7 cellular contexts compared by ENCODE assay signal in genomic region chr3:195687209-195687760, GRCh38. TPM values are rescaled to one million over a fixed set of nuclear protein-coding genes. Genes with fewer than 3 reads are reported as not detected.
DNase-seq lines count a peak whose midpoint lies in the region; ATAC-seq, FAIRE-seq and TF ChIP-seq lines count a peak whose summit lies in the region.
"Not testable (repeated sequence)": the region's sequence is repeated elsewhere in the genome, so short reads cannot be mapped to it uniquely, and the experiment has no call there.

No MANE protein-coding gene starts in this region.

- H3K27ac Mint-ChIP-seq in WTC11 = peak overlapping the region; percentile 16; the same call in 1 of the 2 replicates
- H3K27ac Mint-ChIP-seq in activated T-cell treated with anti-CD3 and anti-CD28 coated beads, Interleukin-2, amount 50 U/mL, for 24 hours = not testable (repeated sequence)

- not testable (repeated sequence) for H3K27me3 Mint-ChIP-seq in WTC11 (ENCODE audit: low read depth); activated T-cell treated with anti-CD3 and anti-CD28 coated beads, Interleukin-2, amount 50 U/mL, for 24 hours

- H3K4me2 ChIP-seq in HepG2 (ENCODE audit: low read depth, low read length) = not testable (repeated sequence)

- not testable (repeated sequence) for H3K27me3 ChIP-seq in HepG2 (ENCODE audit: control insufficient read depth in 1 of 2, insufficient read depth in 2 of 2, low read length in 2 of 2)

- not testable (repeated sequence) for FAIRE-seq in HepG2 (lab: Jason Lieb, UNC)

- H3K36me3 Mint-ChIP-seq in WTC11 = peaks cover 53% of the 10 kb centered on the region
- H3K36me3 Mint-ChIP-seq in activated T-cell treated with anti-CD3 and anti-CD28 coated beads, Interleukin-2, amount 50 U/mL, for 24 hours (ENCODE audit: low read depth) = peaks cover 60% of the 10 kb centered on the region

- TF ChIP-seq EP300 in HepG2 (IDR thresholded peaks at IDR 0.05; ENCODE audit: low read depth in 2 of 2, low read length in 2 of 2); HepG2 (CRISPR knock-in tag; IDR thresholded peaks at IDR 0.05; ENCODE audit: borderline replicate concordance): not testable (repeated sequence)

- not testable (repeated sequence) for TF ChIP-seq CTCF in NB4 (IDR thresholded peaks at IDR 0.05; ENCODE audit: low read depth, low read length); WTC11 (IDR thresholded peaks at IDR 0.05); HepG2 (CRISPR knock-in tag; IDR thresholded peaks at IDR 0.05)

- TF ChIP-seq POLR2A in NB4 (IDR thresholded peaks at IDR 0.05; ENCODE audit: extremely low read depth, insufficient read length); HepG2 (IDR thresholded peaks at IDR 0.05; ENCODE audit: insufficient read depth in 1 of 2, low read depth in 2 of 2, low read length in 2 of 2): not testable (repeated sequence)

- H3K27ac ChIP-seq in HepG2 (ENCODE audit: extremely low read length, insufficient read depth, low read length) = not testable (repeated sequence)

- in situ Hi-C loops in HepG2 (cut with HindIII; ENCODE audit: extremely low pct_ligation_motif_present, low pct_unique_long_range_greater_than_20kb) = loop anchor here (25.0 kb wide), 1 partner anchor 275 kb away; no protein-coding TSS in a partner anchor

- peaks cover 13% of the 10 kb centered on the region for H3K9me3 Mint-ChIP-seq in WTC11
- not testable (repeated sequence) for H3K9me3 Mint-ChIP-seq in activated T-cell treated with anti-CD3 and anti-CD28 coated beads, Interleukin-2, amount 50 U/mL, for 24 hours

- not testable (repeated sequence) for H3K9ac ChIP-seq in HepG2 (ENCODE audit: insufficient read depth, low read depth, low read length)

- intact Hi-C loops in HepG2 (cut with micrococcal nuclease; ENCODE audit: unreplicated experiment) = not testable (repeated sequence)

- CTCF ChIA-PET in WTC11 (lab: Charles Lee) = interaction anchor here (1.2 to 1.4 kb wide), 3 partner anchors 60 to 207 kb away, joined by 3 to 5 read pairs (median 4); no protein-coding TSS in a partner anchor
- CTCF ChIA-PET in HepG2 (lab: Yijun Ruan, JAX; ENCODE audit: low intra/inter-chr PET ratio, low total read pairs) = not testable (repeated sequence)

- not testable (repeated sequence) for H3K4me1 Mint-ChIP-seq in WTC11
- H3K4me1 Mint-ChIP-seq in activated T-cell treated with anti-CD3 and anti-CD28 coated beads, Interleukin-2, amount 50 U/mL, for 24 hours (ENCODE audit: low read depth) = peaks cover 17% of the 10 kb centered on the region

- not testable (repeated sequence) for H3K4me3 Mint-ChIP-seq in WTC11; activated T-cell treated with anti-CD3 and anti-CD28 coated beads, Interleukin-2, amount 50 U/mL, for 24 hours

- DNase-seq in EH (ENCODE audit: low read depth) = peak; percentile 62
- DNase-seq in NB4 (ENCODE audit: low read depth) = peak; percentile 47
- DNase-seq in WTC11 (ENCODE audit: low spot score) = peak; percentile 54
- peak; percentile 51 for DNase-seq in activated T-cell treated with anti-CD3 and anti-CD28 coated beads, Interleukin-2, amount 50 U/mL, for 24 hours
- DNase-seq in dermis blood vessel endothelial cell = peak; percentile 38
- not testable (repeated sequence) for DNase-seq in HepG2 (ENCODE audit: low spot score)
- DNase-seq in stimulated activated CD4-positive, alpha-beta T cell treated with anti-CD3 and anti-CD28 coated beads, Interleukin-15, amount 100 ng/mL, for 24 hours = peak; percentile 75

- ATAC-seq in WTC11, HepG2: not testable (repeated sequence)

- H3K4me1 ChIP-seq in HepG2 (ENCODE audit: insufficient read depth, low read length) = not testable (repeated sequence)

- H3K9me3 ChIP-seq in HepG2 (ENCODE audit: low read length) = not testable (repeated sequence)

- not testable (repeated sequence) for H3K79me2 ChIP-seq in HepG2 (ENCODE audit: insufficient read depth, low read length)

- POLR2A ChIA-PET in WTC11 (lab: Charles Lee); HepG2 (lab: Yijun Ruan, JAX): not testable (repeated sequence)

- TF ChIP-seq RAD21 in HepG2 (CRISPR knock-in tag; IDR thresholded peaks at IDR 0.05) = not testable (repeated sequence)

- not testable (repeated sequence) for BruUV-seq in HepG2 (replicated peaks; lab: Mats Ljungman, UMichigan)

- H4K20me1 ChIP-seq in HepG2 (ENCODE audit: insufficient read depth, low read length) = not testable (repeated sequence)

- H3K36me3 ChIP-seq in HepG2 (replicated peaks in 1 of 2; ENCODE audit: control insufficient read depth in 1 of 2, insufficient read depth in 2 of 2, low read length in 2 of 2) = peaks cover 5 to 18% of the 10 kb centered on the region in 2 experiments; a peak in 4 of 5 replicates

- H2AFZ ChIP-seq in HepG2 (ENCODE audit: low read length) = not testable (repeated sequence)

- WGBS in HepG2 (ENCODE audit: low lambda C conversion rate) = 81% methylated on average over 5 of the region's 15 CpGs

- not testable (repeated sequence) for H3K4me3 ChIP-seq in NB4 (ENCODE audit: low read depth, low read length); HepG2 (replicated peaks in 1 of 3; ENCODE audit: insufficient read depth in 1 of 3, low read depth in 2 of 3, low read length in 3 of 3)

TF ChIP-seq in HepG2, 621 proteins besides CTCF, POLR2A, EP300 and RAD21:
- peak; percentile 94; the same call in 1 of the 2 replicates for TF ChIP-seq ZBTB39 (CRISPR knock-in tag; IDR thresholded peaks at IDR 0.05)

RNA-seq across cellular contexts. Expression of gene MUC20, which starts 33.5 kb away (rescaled TPM):
- total RNA-seq in WTC11 (2021) = 0.34 to 0.77 TPM (median 0.57 TPM) in 3 replicates
- 0.51 TPM in 1 of 2 replicates, not detected in the other for total RNA-seq in dermis blood vessel endothelial cell
- total RNA-seq in HepG2 (2016; rRNA removed; fragmentation: Illumina TruSeq; extraction: Trizol) = 0.24 TPM in 1 of 2 replicates, not detected in the other
- not detected in 2 replicates for total RNA-seq in HepG2 (2016; cell fraction: cytosol; rRNA removed; fragmentation: Illumina TruSeq; extraction: Trizol; ENCODE audit: low read depth)
- total RNA-seq in HepG2 (2016; cell fraction: insoluble cytoplasmic fraction; rRNA removed; fragmentation: Illumina TruSeq; extraction: Trizol) = 0.09 TPM in 1 of 2 replicates, not detected in the other
- not detected in 2 replicates for total RNA-seq in HepG2 (2016; cell fraction: membrane; rRNA removed; fragmentation: Illumina TruSeq; extraction: Trizol)
- 0.34 TPM in 1 of 2 replicates, not detected in the other for total RNA-seq in HepG2 (2016; cell fraction: nucleus; rRNA removed; fragmentation: Illumina TruSeq; extraction: Trizol)
- 0.83 and 1.2 TPM in 2 replicates for polyA plus RNA-seq in HepG2 (2011; rRNA removed)
- 0.35 and 0.39 TPM in 2 replicates for polyA plus RNA-seq in HepG2 (2011; cell fraction: cytosol; rRNA removed)
- polyA plus RNA-seq in HepG2 (2011; cell fraction: nucleus; rRNA removed) = 4.6 and 6.0 TPM in 2 replicates
- polyA plus RNA-seq in HepG2 (2012) = 1.5 and 1.9 TPM in 2 replicates
- polyA plus RNA-seq in HepG2 (2016; cell fraction: cytosol; fragmentation: Illumina TruSeq; extraction: Trizol; ENCODE audit: low read depth) = 0.11 TPM in 1 of 2 replicates, not detected in the other
- 0.23 TPM in 1 of 2 replicates, not detected in the other for polyA plus RNA-seq in HepG2 (2016; cell fraction: insoluble cytoplasmic fraction; fragmentation: Illumina TruSeq; extraction: Trizol; ENCODE audit: low read depth)
- 0.16 and 0.24 TPM in 2 replicates for polyA plus RNA-seq in HepG2 (2016; cell fraction: membrane; fragmentation: Illumina TruSeq; extraction: Trizol; ENCODE audit: low read depth)
- 0.79 and 1.7 TPM in 2 replicates for polyA plus RNA-seq in HepG2 (2016; cell fraction: nucleus; fragmentation: Illumina TruSeq; extraction: Trizol; ENCODE audit: insufficient read depth, low read depth)
- 0.23 and 0.48 TPM in 2 replicates for polyA minus RNA-seq in HepG2 (2011; rRNA and poly(A)+ RNA removed; ENCODE audit: low replicate concordance)
- polyA minus RNA-seq in HepG2 (2011; cell fraction: cytosol; rRNA and poly(A)+ RNA removed) = not detected in 2 replicates
- 1.2 TPM in 1 of 2 replicates, not detected in the other for polyA minus RNA-seq in HepG2 (2011; cell fraction: nucleus; rRNA and poly(A)+ RNA removed)
